In the genomic region with DNA sequence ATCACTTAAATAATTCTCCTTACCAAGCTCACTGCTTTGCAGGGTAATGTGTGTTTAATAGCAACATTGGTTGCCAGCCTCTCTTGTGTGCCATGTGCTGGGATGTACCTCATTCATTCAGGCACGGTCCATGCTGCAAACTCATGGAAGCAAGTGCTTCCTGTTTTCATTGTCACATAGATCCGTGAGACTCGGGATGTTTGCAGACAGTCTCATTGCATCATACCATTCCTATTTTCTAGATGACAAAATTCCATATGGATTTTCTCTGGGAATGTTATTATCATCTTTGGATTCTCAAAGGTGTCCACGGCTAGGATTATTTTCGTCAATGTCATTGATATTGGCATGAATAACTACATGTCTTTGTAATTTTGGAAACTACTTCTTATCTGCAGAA, we compare ENCODE assay signal across 26 cellular contexts.
"Had no signal": no experiment of that assay in that cellular context is flagged by ENCODE, and none has a peak within 500 bp of the region (broad histone marks: within the 10 kb centered on the region; RNA-seq: fewer than 3 reads in every experiment).

No MANE protein-coding gene starts in this region.

- H3K36me3 Mint-ChIP-seq: mesothelial cell of epicardium; natural killer cell treated with Interleukin-12 subunit alpha and Interleukin-12 subunit beta and Interleukin-15 and Interleukin-18, amount 100 ng/mL, for 72 hours; stimulated activated memory B cell treated with anti-CD40 and anti-IgM and Interleukin-4, amounts not matched to agents 10 μg/mL and 1 μg/mL and 100 μg/mL, for 72 hours had no signal

- H3K4me3 Mint-ChIP-seq: mesothelial cell of epicardium; naive B cell; natural killer cell treated with Interleukin-12 subunit alpha and Interleukin-12 subunit beta and Interleukin-15 and Interleukin-18, amount 100 ng/mL, for 72 hours; neural crest cell; stimulated activated memory B cell treated with anti-CD40 and anti-IgM and Interleukin-4, amounts not matched to agents 10 μg/mL and 1 μg/mL and 100 μg/mL, for 72 hours; stimulated activated naive CD8-positive, alpha-beta T cell treated with anti-CD3 and anti-CD28 coated beads, Interleukin-15, amount 100 ng/mL, for 72 hours had no signal

- H3K9me3 Mint-ChIP-seq: mesothelial cell of epicardium; natural killer cell treated with Interleukin-12 subunit alpha and Interleukin-12 subunit beta and Interleukin-15 and Interleukin-18, amount 100 ng/mL, for 72 hours; stimulated activated memory B cell treated with anti-CD40 and anti-IgM and Interleukin-4, amounts not matched to agents 10 μg/mL and 1 μg/mL and 100 μg/mL, for 72 hours had no signal

- H3K36me3 ChIP-seq: left lung, lower lobe of right lung, right atrium auricular region, spleen, thoracic aorta, tibial artery, upper lobe of right lung, uterus had no signal

- H3K9me3 ChIP-seq: left lung, lower lobe of right lung, psoas muscle, right atrium auricular region, spleen, thoracic aorta, tibial artery, upper lobe of right lung, uterus had no signal

- DNase-seq: hippocampal formation; left colon; left lung; lower lobe of right lung; mammary epithelial cell; mesendoderm; naive B cell; nucleus accumbens; psoas muscle; spleen; stimulated activated CD4-positive, alpha-beta T cell treated with anti-CD3 and anti-CD28 coated beads, Interleukin-2, amount 100 ng/mL, for 48 hours; stimulated activated CD4-positive, alpha-beta T cell treated with anti-CD3 and anti-CD28 coated beads, Interleukin-4, amount 100 ng/mL, for 4 hours; stimulated activated naive CD4-positive, alpha-beta T cell treated with Interleukin-2 at 50 U/mL for 16 hours; stimulated activated naive CD8-positive, alpha-beta T cell treated with anti-CD3 and anti-CD28 coated beads, Interleukin-15, amount 100 ng/mL, for 72 hours; trophoblast cell; upper lobe of right lung; uterus had no signal

- H3K27ac Mint-ChIP-seq: mesothelial cell of epicardium; naive B cell; natural killer cell treated with Interleukin-12 subunit alpha and Interleukin-12 subunit beta and Interleukin-15 and Interleukin-18, amount 100 ng/mL, for 72 hours; stimulated activated memory B cell treated with anti-CD40 and anti-IgM and Interleukin-4, amounts not matched to agents 10 μg/mL and 1 μg/mL and 100 μg/mL, for 72 hours; stimulated activated naive CD8-positive, alpha-beta T cell treated with anti-CD3 and anti-CD28 coated beads, Interleukin-15, amount 100 ng/mL, for 72 hours had no signal

- H3K4me1 ChIP-seq: lower lobe of right lung, parathyroid adenoma, upper lobe of right lung, uterus had no signal

- H3K4me1 Mint-ChIP-seq: mesothelial cell of epicardium; naive B cell; stimulated activated memory B cell treated with anti-CD40 and anti-IgM and Interleukin-4, amounts not matched to agents 10 μg/mL and 1 μg/mL and 100 μg/mL, for 72 hours; stimulated activated naive CD8-positive, alpha-beta T cell treated with anti-CD3 and anti-CD28 coated beads, Interleukin-15, amount 100 ng/mL, for 72 hours had no signal

- H3K27ac ChIP-seq: left lung, lower lobe of right lung, parathyroid adenoma, psoas muscle, right atrium auricular region, spleen, thoracic aorta, tibial artery, upper lobe of right lung, uterus had no signal

- H3K4me3 ChIP-seq: left lung, lower lobe of right lung, psoas muscle, right atrium auricular region, spleen, thoracic aorta, tibial artery, upper lobe of right lung, uterus had no signal

- H3K27me3 ChIP-seq: left lung, right atrium auricular region, upper lobe of right lung, uterus had no signal

- ATAC-seq: left colon; left lung; lower lobe of right lung; natural killer cell treated with Interleukin-12 subunit alpha and Interleukin-12 subunit beta and Interleukin-15 and Interleukin-18, amount 100 ng/mL, for 72 hours; psoas muscle; sciatic nerve; stimulated activated memory B cell treated with anti-CD40 and anti-IgM and Interleukin-4, amounts not matched to agents 10 μg/mL and 1 μg/mL and 100 μg/mL, for 72 hours; stimulated activated naive CD8-positive, alpha-beta T cell treated with anti-CD3 and anti-CD28 coated beads, Interleukin-15, amount 100 ng/mL, for 72 hours; upper lobe of right lung had no signal
